ENCODE assay signal across 18 cellular contexts in genomic region chr1:155717041-155717440, GRCh38. TPM values are rescaled to one million over a fixed set of nuclear protein-coding genes. Genes with fewer than 3 reads are reported as not detected.
A peak's percentile ranks its signal among the peaks of the same experiment; 100 is the strongest.
DNase-seq lines count a peak whose midpoint lies in the region; ATAC-seq and TF ChIP-seq lines count a peak whose summit lies in the region.
"Had no signal": no experiment of that assay in that cellular context is flagged by ENCODE, and none has a peak within 500 bp of the region (broad histone marks: within the 10 kb centered on the region; RNA-seq: fewer than 3 reads in every experiment).

No MANE protein-coding gene starts in this region.

- CTCF ChIA-PET in activated CD4-positive, alpha-beta T cell treated with anti-CD3 and anti-CD28 coated beads for 36 hours (lab: Charles Lee): interaction anchor here (0.6 to 0.8 kb wide), 2 partner anchors 18 to 112 kb away, joined by 3 read pairs; no protein-coding TSS in a partner anchor

- no peak overlapping the region for H3K4me3 Mint-ChIP-seq in activated CD4-positive, alpha-beta T cell treated with anti-CD3 and anti-CD28 coated beads for 36 hours
- H3K4me3 Mint-ChIP-seq: activated naive CD4-positive, alpha-beta T cell treated with anti-CD3 and anti-CD28 coated beads, Interleukin-2, amount 50 U/mL, for 24 hours; endodermal cell; GM23338 had no signal

- peaks cover 44% of the 10 kb centered on the region for H3K36me3 Mint-ChIP-seq in activated CD4-positive, alpha-beta T cell treated with anti-CD3 and anti-CD28 coated beads for 36 hours (ENCODE audit: low read depth)

- H3K4me1 ChIP-seq in mucosa of descending colon (ENCODE audit: low read depth): peaks cover 3% of the 10 kb centered on the region

- no peak for DNase-seq in activated CD4-positive, alpha-beta T cell treated with anti-CD3 and anti-CD28 coated beads for 36 hours
- DNase-seq in activated CD4-positive, alpha-beta T cell treated with anti-CD3 and anti-CD28 coated beads for 4 hours: no peak
- DNase-seq in mucosa of descending colon (peak in 1 of 3 donors; percentile 11), H7 (no peak), GF-D8 (lab: John Stamatoyannopoulos, UW) (no peak), Right ventricle myocardium inferior (ENCODE audit: missing footprints) (no peak)
- DNase-seq: 8988T, endodermal cell, IMR-90, mesendoderm, NCI-H1417 treated with DMSO at 0.1 percent for 48 hours, T1000 had no signal

- H3K27me3 ChIP-seq in H7 (ENCODE audit: control insufficient read depth, insufficient read depth, low read length): no peaks in the 10 kb centered on the region
- H3K27me3 ChIP-seq: gastroesophageal sphincter had no signal

- peaks cover 7% of the 10 kb centered on the region for H3K4me1 Mint-ChIP-seq in activated CD4-positive, alpha-beta T cell treated with anti-CD3 and anti-CD28 coated beads for 36 hours
- H3K4me1 Mint-ChIP-seq: endodermal cell, GM23338 had no signal

- H3K9me3 ChIP-seq in mucosa of descending colon: no peaks in the 10 kb centered on the region
- H3K9me3 ChIP-seq: gastroesophageal sphincter had no signal

- H3K27ac Mint-ChIP-seq in activated CD4-positive, alpha-beta T cell treated with anti-CD3 and anti-CD28 coated beads for 36 hours: no peak overlapping the region
- H3K27ac Mint-ChIP-seq: activated naive CD4-positive, alpha-beta T cell treated with anti-CD3 and anti-CD28 coated beads, Interleukin-2, amount 50 U/mL, for 24 hours; GM23338 had no signal

- intact Hi-C loops in activated CD4-positive, alpha-beta T cell treated with anti-CD3 and anti-CD28 coated beads for 36 hours (cut with DNase I, micrococcal nuclease): no loop called here
- intact Hi-C loops in mucosa of descending colon (cut with DNase I, micrococcal nuclease) (no loop called here), Right ventricle myocardium inferior (cut with DNase I) (no loop called here)

- H3K9me3 Mint-ChIP-seq in activated CD4-positive, alpha-beta T cell treated with anti-CD3 and anti-CD28 coated beads for 36 hours (ENCODE audit: low read depth): no peaks in the 10 kb centered on the region
- H3K9me3 Mint-ChIP-seq: activated naive CD4-positive, alpha-beta T cell treated with anti-CD3 and anti-CD28 coated beads, Interleukin-2, amount 50 U/mL, for 24 hours; endodermal cell; GM23338 had no signal

- H3K27me3 Mint-ChIP-seq in activated CD4-positive, alpha-beta T cell treated with anti-CD3 and anti-CD28 coated beads for 36 hours: no peaks in the 10 kb centered on the region
- H3K27me3 Mint-ChIP-seq: activated naive CD4-positive, alpha-beta T cell treated with anti-CD3 and anti-CD28 coated beads, Interleukin-2, amount 50 U/mL, for 24 hours had no signal

- POLR2A ChIA-PET in activated CD4-positive, alpha-beta T cell treated with anti-CD3 and anti-CD28 coated beads for 36 hours (lab: Charles Lee): no interaction called here

- H3K36me3 ChIP-seq in mucosa of descending colon (ENCODE audit: low read depth) (no peaks in the 10 kb centered on the region), H7 (replicated peaks; ENCODE audit: control insufficient read depth, insufficient read depth, low read length) (peaks cover 10% of the 10 kb centered on the region)

- ATAC-seq in activated CD4-positive, alpha-beta T cell treated with anti-CD3 and anti-CD28 coated beads for 36 hours: peak; percentile 23
- ATAC-seq in GM21423 (IDR thresholded peaks at IDR 0.05; ENCODE audit: unreplicated experiment): peak; percentile 72
- ATAC-seq in HG03378 (IDR thresholded peaks at IDR 0.05; ENCODE audit: unreplicated experiment): peak; percentile 53
- peak; percentile 64 for ATAC-seq in mucosa of descending colon
- ATAC-seq in Right ventricle myocardium inferior: no peak
- ATAC-seq: gastroesophageal sphincter, GM23338 had no signal

- no peak for TF ChIP-seq CTCF in mucosa of descending colon (IDR thresholded peaks at IDR 0.05)

- H3K4me3 ChIP-seq in mucosa of descending colon: no peak overlapping the region
- H3K4me3 ChIP-seq in H7 (ENCODE audit: insufficient read depth, low read depth, low read length): no peak overlapping the region
- H3K4me3 ChIP-seq: gastroesophageal sphincter, GM23338, skin epidermis had no signal

RNA-seq across cellular contexts. Expression of gene DAP3, which starts 28.1 kb away (rescaled TPM):
- total RNA-seq in activated CD4-positive, alpha-beta T cell treated with anti-CD3 and anti-CD28 coated beads for 36 hours: 100 to 1,000 TPM; 159 to 162 TPM
- total RNA-seq in mucosa of descending colon (10 to 100 TPM; 75.8 to 91.4 (median 87.1) TPM), Right ventricle myocardium inferior (105 TPM)
- 104 and 138 TPM in 2 replicates for total RNA-seq in H7 (2014; rRNA removed; shearing (Covaris generic))

RNA-seq across cellular contexts. Expression of gene YY1AP1, which starts 28.5 kb away (rescaled TPM):
- total RNA-seq in activated CD4-positive, alpha-beta T cell treated with anti-CD3 and anti-CD28 coated beads for 36 hours: 10 to 100 TPM; 59.6 to 76.0 TPM
- 100 to 1,000 TPM in 1 of 3 donors, 10 to 100 TPM in 2; 55.8 to 114 (median 56.7) TPM for total RNA-seq in mucosa of descending colon
- total RNA-seq in H7 (2014; rRNA removed; shearing (Covaris generic)): 46.8 and 69.7 TPM in 2 replicates
- 62.6 TPM for total RNA-seq in Right ventricle myocardium inferior
